Comparison of ENCODE assay signal across 1 cellular context in the genomic region with DNA sequence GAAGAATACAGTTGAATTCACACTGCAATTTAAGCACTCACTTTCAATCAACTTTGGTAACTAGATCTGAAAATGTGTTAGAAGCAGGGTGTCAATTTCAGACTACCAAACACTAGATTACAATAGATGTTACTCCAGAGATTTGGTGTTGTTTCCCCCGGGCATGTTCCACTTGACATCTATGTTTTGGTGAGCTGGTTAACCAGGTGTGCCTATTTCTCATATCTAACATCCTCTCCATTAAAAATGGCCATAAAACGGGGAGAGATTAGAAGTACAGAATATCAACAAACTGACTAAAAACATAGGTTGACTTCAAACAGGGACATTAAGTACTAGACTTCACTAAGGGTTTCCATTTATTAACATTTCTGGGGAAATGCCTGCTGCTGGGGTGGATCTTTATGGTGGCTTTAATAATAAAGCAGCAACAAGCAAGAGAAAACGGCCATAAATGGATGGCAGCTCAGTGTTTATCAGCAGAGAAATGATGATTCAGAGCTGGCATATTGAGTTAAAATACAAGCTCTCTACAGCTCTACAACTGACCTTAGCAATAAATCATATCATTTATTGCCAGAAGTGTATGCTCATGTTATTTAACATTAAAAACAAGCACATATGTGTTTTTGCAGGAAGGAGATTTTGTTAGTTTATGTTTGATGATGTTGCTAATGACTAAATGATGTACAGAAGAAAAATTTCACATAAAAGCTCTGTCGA.
TF ChIP-seq lines count a peak whose summit lies in the region.

No MANE protein-coding gene starts in this region.

TF ChIP-seq in HEK293, 187 proteins besides CTCF, POLR2A, EP300 and RAD21 (continued from another document):
- TF ChIP-seq OSR2 (tag by site-specific recombination; IDR thresholded peaks at IDR 0.05) (0 out of 2 replicates have a peak, but pooled peaks have one; percentile 30), EGR2 (tag by site-specific recombination; IDR thresholded peaks at IDR 0.05; ENCODE audit: low read depth) (no peak), KLF7 (tag by site-specific recombination; IDR thresholded peaks at IDR 0.05; ENCODE audit: borderline replicate concordance) (no peak), ZNF571 (tag by site-specific recombination; IDR thresholded peaks at IDR 0.05) (no peak), SP3 (tag by site-specific recombination; IDR thresholded peaks at IDR 0.05) (no peak)
- TF ChIP-seq, protein P1, sequence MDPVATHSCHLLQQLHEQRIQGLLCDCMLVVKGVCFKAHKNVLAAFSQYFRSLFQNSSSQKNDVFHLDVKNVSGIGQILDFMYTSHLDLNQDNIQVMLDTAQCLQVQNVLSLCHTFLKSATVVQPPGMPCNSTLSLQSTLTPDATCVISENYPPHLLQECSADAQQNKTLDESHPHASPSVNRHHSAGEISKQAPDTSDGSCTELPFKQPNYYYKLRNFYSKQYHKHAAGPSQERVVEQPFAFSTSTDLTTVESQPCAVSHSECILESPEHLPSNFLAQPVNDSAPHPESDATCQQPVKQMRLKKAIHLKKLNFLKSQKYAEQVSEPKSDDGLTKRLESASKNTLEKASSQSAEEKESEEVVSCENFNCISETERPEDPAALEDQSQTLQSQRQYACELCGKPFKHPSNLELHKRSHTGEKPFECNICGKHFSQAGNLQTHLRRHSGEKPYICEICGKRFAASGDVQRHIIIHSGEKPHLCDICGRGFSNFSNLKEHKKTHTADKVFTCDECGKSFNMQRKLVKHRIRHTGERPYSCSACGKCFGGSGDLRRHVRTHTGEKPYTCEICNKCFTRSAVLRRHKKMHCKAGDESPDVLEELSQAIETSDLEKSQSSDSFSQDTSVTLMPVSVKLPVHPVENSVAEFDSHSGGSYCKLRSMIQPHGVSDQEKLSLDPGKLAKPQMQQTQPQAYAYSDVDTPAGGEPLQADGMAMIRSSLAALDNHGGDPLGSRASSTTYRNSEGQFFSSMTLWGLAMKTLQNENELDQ (tag by site-specific recombination; IDR thresholded peaks at IDR 0.05; ENCODE audit: low read depth), result no peak
